Comparison of ENCODE assay signal across 1 cellular context in the genomic region with DNA sequence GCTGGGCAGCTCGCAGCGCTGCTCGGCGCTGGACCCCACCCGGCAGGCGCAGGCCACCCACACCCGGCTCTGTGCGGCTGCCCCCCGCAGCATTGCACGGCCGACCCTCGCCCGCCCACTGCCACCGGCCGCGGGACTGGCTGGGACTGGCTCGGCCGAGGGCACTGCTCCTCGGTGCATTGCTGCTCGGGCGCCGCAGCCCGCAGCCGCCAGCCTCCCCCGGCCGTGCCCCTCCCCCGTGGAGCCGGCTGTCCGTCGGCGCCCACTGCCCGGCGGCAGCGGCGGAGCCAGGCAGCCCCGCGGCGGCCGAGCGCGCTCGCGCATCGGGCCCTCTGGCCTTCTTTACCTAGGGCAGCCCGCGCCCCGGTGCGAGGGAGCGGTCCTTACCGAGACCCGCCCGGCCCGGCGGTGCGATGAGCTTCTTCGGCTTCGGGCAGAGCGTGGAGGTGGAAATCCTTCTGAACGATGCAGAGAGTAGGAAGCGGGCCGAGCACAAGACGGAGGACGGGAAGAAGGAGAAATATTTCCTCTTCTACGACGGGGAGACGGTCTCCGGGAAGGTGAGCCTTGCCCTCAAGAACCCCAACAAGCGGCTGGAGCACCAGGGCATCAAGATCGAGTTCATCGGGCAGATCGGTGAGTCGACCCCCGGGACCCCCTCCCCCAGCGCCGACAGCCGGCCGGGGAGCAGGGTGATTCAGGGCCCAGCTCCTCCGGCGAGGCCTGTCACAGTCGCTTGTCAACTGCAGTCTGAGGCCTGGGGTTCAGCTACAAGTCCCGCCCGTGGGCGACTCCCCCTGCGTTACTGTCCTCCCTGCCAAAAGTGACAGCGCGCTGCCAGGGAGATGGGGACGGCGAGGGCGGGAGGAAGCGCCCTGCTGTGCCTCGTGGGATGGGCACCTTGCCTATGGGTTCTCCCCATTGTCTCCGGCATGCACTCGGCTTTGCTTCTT.
TF ChIP-seq lines count a peak whose summit lies in the region.

No MANE protein-coding gene starts in this region.

TF ChIP-seq in SK-N-SH treated with all-trans-retinoic acid at 6 μM for 48 hours, 23 proteins besides CTCF, POLR2A, EP300 and RAD21 (continued from another document):
- TF ChIP-seq, protein P1, sequence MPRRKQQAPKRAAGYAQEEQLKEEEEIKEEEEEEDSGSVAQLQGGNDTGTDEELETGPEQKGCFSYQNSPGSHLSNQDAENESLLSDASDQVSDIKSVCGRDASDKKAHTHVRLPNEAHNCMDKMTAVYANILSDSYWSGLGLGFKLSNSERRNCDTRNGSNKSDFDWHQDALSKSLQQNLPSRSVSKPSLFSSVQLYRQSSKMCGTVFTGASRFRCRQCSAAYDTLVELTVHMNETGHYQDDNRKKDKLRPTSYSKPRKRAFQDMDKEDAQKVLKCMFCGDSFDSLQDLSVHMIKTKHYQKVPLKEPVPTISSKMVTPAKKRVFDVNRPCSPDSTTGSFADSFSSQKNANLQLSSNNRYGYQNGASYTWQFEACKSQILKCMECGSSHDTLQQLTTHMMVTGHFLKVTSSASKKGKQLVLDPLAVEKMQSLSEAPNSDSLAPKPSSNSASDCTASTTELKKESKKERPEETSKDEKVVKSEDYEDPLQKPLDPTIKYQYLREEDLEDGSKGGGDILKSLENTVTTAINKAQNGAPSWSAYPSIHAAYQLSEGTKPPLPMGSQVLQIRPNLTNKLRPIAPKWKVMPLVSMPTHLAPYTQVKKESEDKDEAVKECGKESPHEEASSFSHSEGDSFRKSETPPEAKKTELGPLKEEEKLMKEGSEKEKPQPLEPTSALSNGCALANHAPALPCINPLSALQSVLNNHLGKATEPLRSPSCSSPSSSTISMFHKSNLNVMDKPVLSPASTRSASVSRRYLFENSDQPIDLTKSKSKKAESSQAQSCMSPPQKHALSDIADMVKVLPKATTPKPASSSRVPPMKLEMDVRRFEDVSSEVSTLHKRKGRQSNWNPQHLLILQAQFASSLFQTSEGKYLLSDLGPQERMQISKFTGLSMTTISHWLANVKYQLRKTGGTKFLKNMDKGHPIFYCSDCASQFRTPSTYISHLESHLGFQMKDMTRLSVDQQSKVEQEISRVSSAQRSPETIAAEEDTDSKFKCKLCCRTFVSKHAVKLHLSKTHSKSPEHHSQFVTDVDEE (CRISPR knock-in tag; IDR thresholded peaks at IDR 0.05): no peak
- TF ChIP-seq TOX (CRISPR knock-in tag; IDR thresholded peaks at IDR 0.05; ENCODE audit: borderline replicate concordance) (no peak), PPARA (CRISPR knock-in tag; IDR thresholded peaks at IDR 0.05; ENCODE audit: borderline replicate concordance) (no peak)
- TF ChIP-seq, protein P2, sequence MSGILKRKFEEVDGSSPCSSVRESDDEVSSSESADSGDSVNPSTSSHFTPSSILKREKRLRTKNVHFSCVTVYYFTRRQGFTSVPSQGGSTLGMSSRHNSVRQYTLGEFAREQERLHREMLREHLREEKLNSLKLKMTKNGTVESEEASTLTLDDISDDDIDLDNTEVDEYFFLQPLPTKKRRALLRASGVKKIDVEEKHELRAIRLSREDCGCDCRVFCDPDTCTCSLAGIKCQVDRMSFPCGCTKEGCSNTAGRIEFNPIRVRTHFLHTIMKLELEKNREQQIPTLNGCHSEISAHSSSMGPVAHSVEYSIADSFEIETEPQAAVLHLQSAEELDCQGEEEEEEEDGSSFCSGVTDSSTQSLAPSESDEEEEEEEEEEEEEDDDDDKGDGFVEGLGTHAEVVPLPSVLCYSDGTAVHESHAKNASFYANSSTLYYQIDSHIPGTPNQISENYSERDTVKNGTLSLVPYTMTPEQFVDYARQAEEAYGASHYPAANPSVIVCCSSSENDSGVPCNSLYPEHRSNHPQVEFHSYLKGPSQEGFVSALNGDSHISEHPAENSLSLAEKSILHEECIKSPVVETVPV (CRISPR knock-in tag; IDR thresholded peaks at IDR 0.05): no peak
- TF ChIP-seq, protein P3, sequence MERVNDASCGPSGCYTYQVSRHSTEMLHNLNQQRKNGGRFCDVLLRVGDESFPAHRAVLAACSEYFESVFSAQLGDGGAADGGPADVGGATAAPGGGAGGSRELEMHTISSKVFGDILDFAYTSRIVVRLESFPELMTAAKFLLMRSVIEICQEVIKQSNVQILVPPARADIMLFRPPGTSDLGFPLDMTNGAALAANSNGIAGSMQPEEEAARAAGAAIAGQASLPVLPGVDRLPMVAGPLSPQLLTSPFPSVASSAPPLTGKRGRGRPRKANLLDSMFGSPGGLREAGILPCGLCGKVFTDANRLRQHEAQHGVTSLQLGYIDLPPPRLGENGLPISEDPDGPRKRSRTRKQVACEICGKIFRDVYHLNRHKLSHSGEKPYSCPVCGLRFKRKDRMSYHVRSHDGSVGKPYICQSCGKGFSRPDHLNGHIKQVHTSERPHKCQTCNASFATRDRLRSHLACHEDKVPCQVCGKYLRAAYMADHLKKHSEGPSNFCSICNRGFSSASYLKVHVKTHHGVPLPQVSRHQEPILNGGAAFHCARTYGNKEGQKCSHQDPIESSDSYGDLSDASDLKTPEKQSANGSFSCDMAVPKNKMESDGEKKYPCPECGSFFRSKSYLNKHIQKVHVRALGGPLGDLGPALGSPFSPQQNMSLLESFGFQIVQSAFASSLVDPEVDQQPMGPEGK (CRISPR knock-in tag; IDR thresholded peaks at IDR 0.05; ENCODE audit: borderline replicate concordance): no peak
